8 cellular contexts compared by ENCODE assay signal in the genomic region with DNA sequence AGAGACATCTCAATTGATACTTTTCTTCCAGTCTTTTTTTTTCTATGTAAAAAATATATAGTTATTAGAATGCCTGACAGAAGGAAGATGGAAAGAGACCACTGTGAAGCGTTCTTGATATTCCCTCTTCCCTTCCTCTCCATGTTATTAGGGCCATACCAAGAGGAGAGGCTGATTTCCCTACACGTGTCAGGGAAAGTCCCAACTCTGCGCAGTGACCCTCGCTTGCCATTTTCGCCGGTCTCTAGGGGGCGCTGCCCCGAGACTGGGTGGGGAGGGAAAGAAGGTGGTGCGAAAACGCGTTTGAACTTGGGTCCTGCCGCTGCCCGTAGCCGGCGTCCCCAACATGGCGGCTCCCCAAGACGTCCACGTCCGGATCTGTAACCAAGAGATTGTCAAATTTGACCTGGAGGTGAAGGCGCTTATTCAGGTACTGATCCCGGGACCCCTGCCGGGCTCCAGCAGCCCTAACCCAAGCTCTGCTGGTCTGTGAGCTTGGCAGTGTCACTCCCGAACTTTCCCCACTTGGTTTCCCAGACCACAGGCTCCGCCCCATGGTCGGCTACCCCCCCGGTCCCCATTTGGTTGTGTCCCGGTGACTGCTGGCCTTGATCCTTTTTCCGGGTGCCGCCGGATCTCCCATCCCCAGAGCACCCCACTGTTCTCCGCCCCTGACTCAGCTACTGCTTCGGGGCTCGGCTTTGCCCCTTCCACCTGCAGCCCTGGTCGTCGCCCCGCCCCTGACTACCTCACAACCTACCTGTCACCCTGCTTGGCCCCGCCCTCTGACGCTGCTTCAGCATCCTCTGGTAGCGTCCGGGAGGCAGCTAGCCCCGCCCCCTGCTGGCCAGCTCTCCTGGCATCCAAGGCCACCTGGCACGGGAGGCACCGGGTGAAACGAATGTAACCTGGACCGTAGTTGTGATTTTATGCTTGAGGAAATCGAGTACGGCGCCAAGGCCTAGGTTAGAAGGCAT. TPM values are rescaled to one million over a fixed set of nuclear protein-coding genes. Genes with fewer than 3 reads are reported as not detected.
DNase-seq lines count a peak whose midpoint lies in the region; ATAC-seq, FAIRE-seq and TF ChIP-seq lines count a peak whose summit lies in the region.

A gene with protein sequence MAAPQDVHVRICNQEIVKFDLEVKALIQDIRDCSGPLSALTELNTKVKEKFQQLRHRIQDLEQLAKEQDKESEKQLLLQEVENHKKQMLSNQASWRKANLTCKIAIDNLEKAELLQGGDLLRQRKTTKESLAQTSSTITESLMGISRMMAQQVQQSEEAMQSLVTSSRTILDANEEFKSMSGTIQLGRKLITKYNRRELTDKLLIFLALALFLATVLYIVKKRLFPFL (plus strand): TSS at position 332 of the 977 bp plus-strand sequence. CDS start 15 bp downstream, at position 347.

- ATAC-seq in HG03442 (IDR thresholded peaks at IDR 0.05; ENCODE audit: unreplicated experiment), result peak; percentile 85

- DNase-seq in BE2C, result peak; percentile 95
- DNase-seq in GM19238 (ENCODE audit: insufficient read length, low spot score), result peak; percentile 91
- DNase-seq in NCI-H510A treated with DMSO at 0.1 percent for 48 hours (lab: John Stamatoyannopoulos, UW), result peak; percentile 89
- DNase-seq in activated CD4-positive, alpha-beta T cell treated with anti-CD3 and anti-CD28 coated beads for 24 hours (ENCODE audit: low read depth in 2 of 2), result peak; percentile 95 to 98
- DNase-seq in chondrocyte (ENCODE audit: low spot score), result peak; percentile 95
- peak; percentile 99 for DNase-seq in kidney
- peak; percentile 98 for DNase-seq in stimulated activated CD4-positive, alpha-beta T cell treated with anti-CD3 and anti-CD28 coated beads, Interleukin-15, amount 100 ng/mL, for 24 hours

- peak; percentile 98 for TF ChIP-seq CTCF in BE2C (IDR thresholded peaks at IDR 0.05; ENCODE audit: low read depth, low read length)
- peak; percentile 86 for TF ChIP-seq CTCF in chondrocyte (IDR thresholded peaks at IDR 0.05)
- TF ChIP-seq CTCF in kidney (IDR thresholded peaks at IDR 0.05; ENCODE audit: borderline replicate concordance, extremely low read depth, insufficient read depth), result peak; percentile 88

- H3K9ac ChIP-seq in kidney (ENCODE audit: low read length in 2 of 2), result peak within 1 kb of the TSS; percentile 81 to 89

- H3K9me3 ChIP-seq in BE2C, result no peaks in the 10 kb centered on the region
- H3K9me3 ChIP-seq in kidney (ENCODE audit: control insufficient read depth in 1 of 2, low read length in 2 of 2), result no peaks in the 10 kb centered on the region

- no peaks in the 10 kb centered on the region for H3K9me3 Mint-ChIP-seq in chondrocyte (ENCODE audit: low read depth)

- H3K4me3 ChIP-seq in BE2C (ENCODE audit: low read depth, low read length), result peak within 1 kb of the TSS; percentile 90
- H3K4me3 ChIP-seq in kidney (ENCODE audit: low read length in 2 of 2), result peak within 1 kb of the TSS; percentile 94 to 95

- H3K4me1 Mint-ChIP-seq in chondrocyte (ENCODE audit: low read depth), result peaks cover 12% of the 10 kb centered on the region

- H3K27me3 Mint-ChIP-seq in chondrocyte (ENCODE audit: low read depth), result no peaks in the 10 kb centered on the region

- H3K27me3 ChIP-seq in BE2C, result no peaks in the 10 kb centered on the region

- peak; percentile 61 for FAIRE-seq in kidney (lab: Jason Lieb, UNC)

- H3K4me1 ChIP-seq in BE2C (no peaks in the 10 kb centered on the region), kidney (ENCODE audit: control insufficient read depth in 1 of 2, insufficient read depth in 1 of 2, low read depth in 1 of 2, low read length in 2 of 2) (no peaks in the 10 kb centered on the region)

- H3K36me3 Mint-ChIP-seq in chondrocyte (ENCODE audit: low read depth), result peaks cover 13% of the 10 kb centered on the region

- peak within 1 kb of the TSS; percentile 97 for H3K27ac Mint-ChIP-seq in chondrocyte (ENCODE audit: unreplicated experiment)

- H3K36me3 ChIP-seq in BE2C (peaks cover 7% of the 10 kb centered on the region), kidney (ENCODE audit: control insufficient read depth in 1 of 2, insufficient read depth in 2 of 2, low read length in 2 of 2) (peaks cover 3 to 11% of the 10 kb centered on the region in 2 donors)

- peak within 1 kb of the TSS; percentile 89 to 92 for H3K27ac ChIP-seq in kidney (ENCODE audit: low read depth in 2 of 2, low read length in 2 of 2)

- intact Hi-C loops in kidney (cut with DNase I), result no loop called here

- peak within 1 kb of the TSS; percentile 96 for H3K4me3 Mint-ChIP-seq in chondrocyte (ENCODE audit: unreplicated experiment)

RNA-seq across cellular contexts. Expression of the gene that starts here (rescaled TPM):
- 40.1 TPM for polyA plus RNA-seq in BE2C (2012; ENCODE audit: insufficient read depth, insufficient read length, low read depth)
- total RNA-seq in chondrocyte (9.4 to 11.2 TPM (median 9.5 TPM) in 3 replicates), kidney (10.2 TPM)
- polyA plus RNA-seq in kidney (ENCODE audit: insufficient read depth, low read depth, low replicate concordance), result 28.7 TPM

Comparison
In these comparisons a context has a peak if more than half of its experiments do, and no peak if none do; other contexts are left out.
1. Peak in every context shown above with its lines: DNase-seq, ATAC-seq, H3K4me3 ChIP-seq and H3K27ac ChIP-seq.